9 cellular contexts compared by ENCODE assay signal in the genomic region with DNA sequence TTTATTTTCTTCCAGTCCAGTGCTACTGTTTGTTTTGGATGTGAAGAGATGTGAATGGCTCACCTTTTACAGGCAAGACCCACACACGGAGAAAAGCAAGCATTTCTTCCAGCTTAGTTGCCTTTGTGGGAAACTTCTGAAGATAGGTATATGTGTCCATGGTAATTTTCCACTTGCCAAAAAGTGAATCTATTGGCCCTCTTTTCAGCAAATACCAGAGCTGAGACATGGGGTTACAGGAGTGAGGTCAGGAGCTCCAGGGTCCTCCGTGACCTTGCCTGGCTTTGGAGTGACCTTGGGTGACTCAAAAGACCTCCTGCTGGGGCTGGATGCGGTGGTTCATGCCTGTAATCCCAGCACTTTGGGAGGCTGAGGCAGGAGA.
A peak's percentile ranks its signal among the peaks of the same experiment; 100 is the strongest.
DNase-seq lines count a peak whose midpoint lies in the region; ATAC-seq and TF ChIP-seq lines count a peak whose summit lies in the region.
"Had no signal": no experiment of that assay in that cellular context is flagged by ENCODE, and none has a peak within 500 bp of the region (broad histone marks: within the 10 kb centered on the region; RNA-seq: fewer than 3 reads in every experiment).

No MANE protein-coding gene starts in this region.

- H3K27ac Mint-ChIP-seq in activated naive CD4-positive, alpha-beta T cell treated with anti-CD3 and anti-CD28 coated beads, Interleukin-2, amount 10 ng/mL, durations not matched to agents 7 days and 5 days: peak overlapping the region; percentile 82
- H3K27ac Mint-ChIP-seq in activated naive CD4-positive, alpha-beta T cell treated with anti-CD3 and anti-CD28 coated beads for 36 hours: no peak overlapping the region
- H3K27ac Mint-ChIP-seq in endothelial cell (ENCODE audit: unreplicated experiment): no peak overlapping the region

- H3K4me2 ChIP-seq in fibroblast of lung (ENCODE audit: extremely low read depth, insufficient read depth, low read length): peak overlapping the region; percentile 84

- no peaks in the 10 kb centered on the region for H3K9me3 Mint-ChIP-seq in activated naive CD4-positive, alpha-beta T cell treated with anti-CD3 and anti-CD28 coated beads, Interleukin-2, amount 10 ng/mL, durations not matched to agents 7 days and 5 days
- no peaks in the 10 kb centered on the region for H3K9me3 Mint-ChIP-seq in activated naive CD4-positive, alpha-beta T cell treated with anti-CD3 and anti-CD28 coated beads for 36 hours
- H3K9me3 Mint-ChIP-seq in endothelial cell (ENCODE audit: unreplicated experiment): no peaks in the 10 kb centered on the region

- intact Hi-C loops in activated naive CD4-positive, alpha-beta T cell treated with anti-CD3 and anti-CD28 coated beads for 36 hours (cut with micrococcal nuclease): loop anchor here (1.0 to 5.0 kb wide), 3 partner anchors 167 to 530 kb away; partner anchors contain the start of gene SOBP
- intact Hi-C loops in stomach (cut with DNase I; ENCODE audit: low total_unique reads): no loop called here

- peaks cover 26% of the 10 kb centered on the region for H3K27me3 Mint-ChIP-seq in activated naive CD4-positive, alpha-beta T cell treated with anti-CD3 and anti-CD28 coated beads, Interleukin-2, amount 10 ng/mL, durations not matched to agents 7 days and 5 days
- peaks cover 3% of the 10 kb centered on the region for H3K27me3 Mint-ChIP-seq in activated naive CD4-positive, alpha-beta T cell treated with anti-CD3 and anti-CD28 coated beads for 36 hours (ENCODE audit: low read depth)
- peaks cover 1% of the 10 kb centered on the region for H3K27me3 Mint-ChIP-seq in endothelial cell (ENCODE audit: unreplicated experiment)

- no peaks in the 10 kb centered on the region for H3K9me3 ChIP-seq in SJCRH30 (replicated peaks)
- no peaks in the 10 kb centered on the region for H3K9me3 ChIP-seq in fibroblast of lung (ENCODE audit: control insufficient read depth, insufficient read depth, low read depth, low read length)
- H3K9me3 ChIP-seq in stomach: no peaks in the 10 kb centered on the region

- TF ChIP-seq CTCF in fibroblast of lung (conservative IDR thresholded peaks at IDR 0.05 in 1 of 2, IDR thresholded peaks at IDR 0.05 in 1 of 2; ENCODE audit: low read depth in 1 of 2, low read length in 2 of 2) (no peak), stomach (IDR thresholded peaks at IDR 0.05) (no peak), endothelial cell (IDR thresholded peaks at IDR 0.05; ENCODE audit: unreplicated experiment) (no peak)

- H3K4me1 Mint-ChIP-seq in activated naive CD4-positive, alpha-beta T cell treated with anti-CD3 and anti-CD28 coated beads, Interleukin-2, amount 10 ng/mL, durations not matched to agents 7 days and 5 days: peaks cover 40% of the 10 kb centered on the region
- peaks cover 20% of the 10 kb centered on the region for H3K4me1 Mint-ChIP-seq in activated naive CD4-positive, alpha-beta T cell treated with anti-CD3 and anti-CD28 coated beads for 36 hours (ENCODE audit: low read depth)
- peaks cover 9% of the 10 kb centered on the region for H3K4me1 Mint-ChIP-seq in endothelial cell (ENCODE audit: unreplicated experiment)

- WGBS in stomach, 5 donors: 71 to 86% (median 79%) methylated on average over 2 to 3 of the region's 3 CpGs

- no peak for DNase-seq in activated naive CD4-positive, alpha-beta T cell treated with anti-CD3 and anti-CD28 coated beads, Interleukin-2, amount 10 ng/mL, durations not matched to agents 7 days and 5 days
- no peak for DNase-seq in activated naive CD4-positive, alpha-beta T cell treated with anti-CD3 and anti-CD28 coated beads for 36 hours
- DNase-seq in SJCRH30 (no peak), fibroblast of lung (ENCODE audit: low read depth in 2 of 2) (peak in 1 of 2 donors; percentile 20), stomach (no peak), mucosa of gallbladder (ENCODE audit: low spot score) (no peak), endothelial cell (ENCODE audit: low spot score) (no peak)
- DNase-seq: NCI-H187 treated with DMSO at 0.1 percent for 48 hours had no signal

- no peak for ATAC-seq in HG03135 (IDR thresholded peaks at IDR 0.05; ENCODE audit: unreplicated experiment)

- H2AFZ ChIP-seq in fibroblast of lung (ENCODE audit: low read length): no peak overlapping the region

- H3K27ac ChIP-seq in SJCRH30 (peak overlapping the region; percentile 60), fibroblast of lung (ENCODE audit: insufficient read depth, low read length) (peak overlapping the region; percentile 72), stomach (peak overlapping the region in 4 of 5 donors; percentile 4 to 64 (median 44))

- TF ChIP-seq EP300 in stomach (IDR thresholded peaks at IDR 0.05): no peak

- CTCF ChIA-PET in activated naive CD4-positive, alpha-beta T cell treated with anti-CD3 and anti-CD28 coated beads, Interleukin-2, amount 10 ng/mL, durations not matched to agents 7 days and 5 days (lab: Charles Lee): interaction anchor here (1.4 to 1.8 kb wide), 3 partner anchors 13 to 341 kb away, joined by 4 to 9 read pairs (median 7); no protein-coding TSS in a partner anchor
- CTCF ChIA-PET in activated naive CD4-positive, alpha-beta T cell treated with anti-CD3 and anti-CD28 coated beads for 36 hours (lab: Charles Lee): no interaction called here

- H3K36me3 Mint-ChIP-seq in activated naive CD4-positive, alpha-beta T cell treated with anti-CD3 and anti-CD28 coated beads, Interleukin-2, amount 10 ng/mL, durations not matched to agents 7 days and 5 days: peaks cover 2% of the 10 kb centered on the region
- no peaks in the 10 kb centered on the region for H3K36me3 Mint-ChIP-seq in activated naive CD4-positive, alpha-beta T cell treated with anti-CD3 and anti-CD28 coated beads for 36 hours (ENCODE audit: low read depth)
- no peaks in the 10 kb centered on the region for H3K36me3 Mint-ChIP-seq in endothelial cell (ENCODE audit: low read depth, unreplicated experiment)

- H3K27me3 ChIP-seq in SJCRH30 (no peaks in the 10 kb centered on the region), fibroblast of lung (ENCODE audit: control insufficient read depth, insufficient read depth, low read length) (no peaks in the 10 kb centered on the region), stomach (no peaks in the 10 kb centered on the region)

- no peaks in the 10 kb centered on the region for H3K36me3 ChIP-seq in SJCRH30
- peaks cover 3% of the 10 kb centered on the region for H3K36me3 ChIP-seq in fibroblast of lung (ENCODE audit: control insufficient read depth, insufficient read depth, low read length)
- H3K36me3 ChIP-seq in stomach: no peaks in the 10 kb centered on the region

- no peak overlapping the region for H3K9ac ChIP-seq in fibroblast of lung (ENCODE audit: insufficient read depth, low read length)

- no peaks in the 10 kb centered on the region for H3K79me2 ChIP-seq in fibroblast of lung (ENCODE audit: control insufficient read depth, insufficient read depth, low read length)

- TF ChIP-seq POLR2A in stomach (IDR thresholded peaks at IDR 0.05): no peak

- H3K4me3 ChIP-seq in SJCRH30: peak overlapping the region; percentile 50
- H3K4me3 ChIP-seq in fibroblast of lung (replicated peaks in 1 of 4; ENCODE audit: control extremely low read depth in 1 of 4, insufficient read depth in 1 of 4, low read depth in 3 of 4, low read length in 4 of 4): peak overlapping the region in 3 of 4 experiments; percentile 5 to 37 (median 7)
- H3K4me3 ChIP-seq in stomach: peak overlapping the region in 1 of 4 donors; percentile 3

- no peaks in the 10 kb centered on the region for H4K20me1 ChIP-seq in fibroblast of lung (ENCODE audit: control insufficient read depth, extremely low read depth, insufficient read depth, low read length)

- peak overlapping the region; percentile 30 for H3K4me3 Mint-ChIP-seq in activated naive CD4-positive, alpha-beta T cell treated with anti-CD3 and anti-CD28 coated beads, Interleukin-2, amount 10 ng/mL, durations not matched to agents 7 days and 5 days
- no peak overlapping the region for H3K4me3 Mint-ChIP-seq in activated naive CD4-positive, alpha-beta T cell treated with anti-CD3 and anti-CD28 coated beads for 36 hours
- H3K4me3 Mint-ChIP-seq in endothelial cell (ENCODE audit: unreplicated experiment): no peak overlapping the region

- peaks cover 24% of the 10 kb centered on the region for H3K4me1 ChIP-seq in SJCRH30
- peaks cover 15% of the 10 kb centered on the region for H3K4me1 ChIP-seq in fibroblast of lung (ENCODE audit: control insufficient read depth, extremely low read depth, insufficient read depth, low read length)
- H3K4me1 ChIP-seq in stomach: peaks cover 0 to 26% (median 5%) of the 10 kb centered on the region in 4 donors
